ENCODE assay signal across 30 cellular contexts in the genomic region with DNA sequence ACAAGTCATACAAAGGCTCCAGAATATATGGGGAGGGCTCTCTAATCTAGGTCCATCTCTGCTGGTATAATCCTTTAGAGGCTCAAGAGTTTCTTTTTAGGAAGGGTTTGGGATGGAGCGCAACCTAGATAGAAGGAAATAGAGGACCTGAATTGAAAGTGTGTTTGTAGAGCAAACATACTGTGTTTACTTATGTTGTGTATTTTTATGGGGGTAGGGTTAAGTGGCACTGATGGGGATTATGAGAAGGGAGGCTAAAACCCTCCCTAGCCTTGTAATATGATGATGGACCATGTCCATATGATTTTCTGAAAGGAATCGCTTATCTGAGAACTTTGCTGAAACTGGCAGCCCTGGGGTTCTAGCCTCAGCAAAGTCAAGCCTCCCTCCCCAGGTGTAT. TPM values are rescaled to one million over a fixed set of nuclear protein-coding genes. Genes with fewer than 3 reads are reported as not detected.
DNase-seq lines count a peak whose midpoint lies in the region; ATAC-seq and TF ChIP-seq lines count a peak whose summit lies in the region.
"Had no signal": no experiment of that assay in that cellular context is flagged by ENCODE, and none has a peak within 500 bp of the region (broad histone marks: within the 10 kb centered on the region; RNA-seq: fewer than 3 reads in every experiment).

No MANE protein-coding gene starts in this region.

- H3K36me3 ChIP-seq in HEK293 (ENCODE audit: control insufficient read depth in 2 of 2, insufficient read depth in 1 of 2, low read length in 2 of 2) (no peaks in the 10 kb centered on the region), PC-3 (ENCODE audit: low read depth, low read length) (no peaks in the 10 kb centered on the region), stomach (no peaks in the 10 kb centered on the region), upper lobe of left lung (no peaks in the 10 kb centered on the region)
- H3K36me3 ChIP-seq: esophagus squamous epithelium, heart left ventricle, neural progenitor cell had no signal

- H3K4me1 ChIP-seq in HEK293 (ENCODE audit: control insufficient read depth, insufficient read depth, low read length) = peaks cover 4% of the 10 kb centered on the region; the same call in 1 of the 2 replicates
- H3K4me1 ChIP-seq in PC-3 (ENCODE audit: insufficient read depth, low read length) = peaks cover 50% of the 10 kb centered on the region
- H3K4me1 ChIP-seq in stomach = peaks cover 0 to 29% (median 16%) of the 10 kb centered on the region in 4 donors
- no peaks in the 10 kb centered on the region for H3K4me1 ChIP-seq in upper lobe of left lung
- H3K4me1 ChIP-seq: neural progenitor cell, parathyroid adenoma had no signal

- no TSS peak for BruUV-seq in PC-3 (replicated peaks; lab: Mats Ljungman, UMichigan)

- DNase-seq in NCI-H2196 treated with DMSO at 0.1 percent for 48 hours (lab: John Stamatoyannopoulos, UW; ENCODE audit: unreplicated experiment) (peak; percentile 13), PC-3 (no peak), stomach (no peak), upper lobe of left lung (no peak), NCI-H1436 (lab: John Stamatoyannopoulos, UW) (no peak)
- DNase-seq: activated CD8-positive, alpha-beta memory T cell treated with anti-CD3 and anti-CD28 coated beads for 24 hours; activated effector memory CD4-positive, alpha-beta T cell treated with Interleukin-2 at 50 U/mL for 16 hours; activated T-cell treated with anti-CD3 and anti-CD28 coated beads, Interleukin-2, amount 50 U/mL, for 1 hour; C1 segment of cervical spinal cord; dorsolateral prefrontal cortex; esophagus squamous epithelium; foreskin keratinocyte; heart left ventricle; kidney; MM.1S; NCI-H1436 treated with DMSO at 0.1 percent for 48 hours; NCI-H2227 treated with DMSO at 0.1 percent for 48 hours; NK-92 treated with Interleukin-12 subunit alpha and Interleukin-12 subunit beta, amount 100 ng/mL, for 24 hours; retina; Right ventricle myocardium superior; substantia nigra; trophoblast cell had no signal

- ATAC-seq in PC-3 (no peak; the same call in 1 of the 2 replicates), upper lobe of left lung (ENCODE audit: low FRiP score in 2 of 2) (no peak), GM18520 (IDR thresholded peaks at IDR 0.05; ENCODE audit: unreplicated experiment) (no peak)
- ATAC-seq: activated naive CD4-positive, alpha-beta T cell treated with anti-CD3 and anti-CD28 coated beads, Interleukin-2, amount 50 U/mL, for 72 hours; foreskin keratinocyte; heart left ventricle; stimulated activated memory B cell treated with anti-CD40 and anti-IgM and Interleukin-4, amounts not matched to agents 10 μg/mL and 1 μg/mL and 100 μg/mL, for 72 hours had no signal

- H3K9me2 ChIP-seq in PC-3 (replicated peaks; ENCODE audit: low read length) = no peaks in the 10 kb centered on the region

- H3K4me2 ChIP-seq in PC-3 (ENCODE audit: low read length) = peak overlapping the region; percentile 6
- H3K4me2 ChIP-seq: KMS-11, neural progenitor cell had no signal

- POLR2A ChIA-PET in HEK293 (lab: Yijun Ruan, JAX) (no interaction called here), PC-3 (lab: Charles Lee; ENCODE audit: unreplicated experiment) (no interaction called here)

- H3K27ac ChIP-seq in HEK293 (ENCODE audit: extremely low read depth, low read depth, low read length) = no peak overlapping the region
- no peak overlapping the region; the same call in 1 of the 2 replicates for H3K27ac ChIP-seq in PC-3 (ENCODE audit: low read length)
- H3K27ac ChIP-seq in stomach = peak overlapping the region in 4 of 5 donors; percentile 7 to 100 (median 30)
- no peak overlapping the region for H3K27ac ChIP-seq in upper lobe of left lung
- H3K27ac ChIP-seq: dorsolateral prefrontal cortex, esophagus squamous epithelium, foreskin keratinocyte, heart left ventricle, KMS-11, neural progenitor cell, parathyroid adenoma, skin epidermis had no signal

- TF ChIP-seq POLR2A in stomach (IDR thresholded peaks at IDR 0.05) (no peak), upper lobe of left lung (IDR thresholded peaks at IDR 0.05) (no peak)

- peaks cover 8% of the 10 kb centered on the region for H3F3A ChIP-seq in PC-3 (ENCODE audit: low read length, unreplicated experiment)

- H3K79me2 ChIP-seq in PC-3 (ENCODE audit: low read length) = peaks cover 14% of the 10 kb centered on the region
- H3K79me2 ChIP-seq: parathyroid adenoma had no signal

- H4K20me1 ChIP-seq in PC-3 (ENCODE audit: low read length) = 0 out of 2 replicates have a peak, but pooled peaks cover under 1% of the 10 kb centered on the region

- 33 to 72% (median 43%) methylated on average over 2 of the region's 2 CpGs for WGBS in stomach, 5 donors
- 78 to 84% methylated on average over 2 of the region's 2 CpGs for WGBS in upper lobe of left lung, 2 donors

- TF ChIP-seq CTCF in HEK293 (tag by site-specific recombination; IDR thresholded peaks at IDR 0.05) (no peak), PC-3 (conservative IDR thresholded peaks at IDR 0.05; ENCODE audit: low read depth, low read length) (no peak), stomach (IDR thresholded peaks at IDR 0.05) (no peak), upper lobe of left lung (IDR thresholded peaks at IDR 0.05) (no peak)

- TF ChIP-seq EP300 in stomach (IDR thresholded peaks at IDR 0.05) (no peak), upper lobe of left lung (IDR thresholded peaks at IDR 0.05) (no peak)

- no peak overlapping the region for H2AFZ ChIP-seq in PC-3 (ENCODE audit: low read length)
- H2AFZ ChIP-seq: neural progenitor cell, parathyroid adenoma had no signal

- no peak overlapping the region for H3K4me3 ChIP-seq in HEK293 (ENCODE audit: low read depth, low read length)
- H3K4me3 ChIP-seq in PC-3 (ENCODE audit: low read length) = no peak overlapping the region
- H3K4me3 ChIP-seq in stomach = no peak overlapping the region
- no peak overlapping the region for H3K4me3 ChIP-seq in upper lobe of left lung
- H3K4me3 ChIP-seq: dorsolateral prefrontal cortex, esophagus squamous epithelium, heart left ventricle, neural progenitor cell, skin epidermis had no signal

- H3K27me3 ChIP-seq in PC-3 (ENCODE audit: low read length) = no peaks in the 10 kb centered on the region
- H3K27me3 ChIP-seq in stomach = no peaks in the 10 kb centered on the region
- H3K27me3 ChIP-seq in upper lobe of left lung = no peaks in the 10 kb centered on the region
- H3K27me3 ChIP-seq: dorsolateral prefrontal cortex, esophagus squamous epithelium, foreskin keratinocyte, heart left ventricle had no signal

- CTCF ChIA-PET in HEK293 (lab: Yijun Ruan, JAX) (no interaction called here), PC-3 (lab: Charles Lee) (no interaction called here)

- intact Hi-C loops in PC-3 (cut with micrococcal nuclease) (no loop called here), stomach (cut with DNase I; ENCODE audit: low total_unique reads) (no loop called here)

- no peak overlapping the region for H3K9ac ChIP-seq in PC-3 (ENCODE audit: low read length)
- H3K9ac ChIP-seq: KMS-11, neural progenitor cell, parathyroid adenoma had no signal

- H3K9me3 ChIP-seq in HEK293 (ENCODE audit: control insufficient read depth, insufficient read depth, low read depth, low read length) (no peaks in the 10 kb centered on the region), PC-3 (ENCODE audit: low read length) (no peaks in the 10 kb centered on the region), stomach (peaks cover 0 to 6% (median 0%) of the 10 kb centered on the region in 4 donors), upper lobe of left lung (no peaks in the 10 kb centered on the region)
- H3K9me3 ChIP-seq: esophagus squamous epithelium had no signal

TF ChIP-seq in HEK293, 187 proteins besides CTCF, POLR2A, EP300 and RAD21:
- TF ChIP-seq, protein P1, sequence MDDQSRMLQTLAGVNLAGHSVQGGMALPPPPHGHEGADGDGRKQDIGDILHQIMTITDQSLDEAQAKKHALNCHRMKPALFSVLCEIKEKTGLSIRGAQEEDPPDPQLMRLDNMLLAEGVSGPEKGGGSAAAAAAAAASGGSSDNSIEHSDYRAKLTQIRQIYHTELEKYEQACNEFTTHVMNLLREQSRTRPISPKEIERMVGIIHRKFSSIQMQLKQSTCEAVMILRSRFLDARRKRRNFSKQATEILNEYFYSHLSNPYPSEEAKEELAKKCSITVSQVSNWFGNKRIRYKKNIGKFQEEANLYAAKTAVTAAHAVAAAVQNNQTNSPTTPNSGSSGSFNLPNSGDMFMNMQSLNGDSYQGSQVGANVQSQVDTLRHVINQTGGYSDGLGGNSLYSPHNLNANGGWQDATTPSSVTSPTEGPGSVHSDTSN (CRISPR knock-in tag; IDR thresholded peaks at IDR 0.05) = no peak
- TF ChIP-seq ZNF48 (tag by site-specific recombination; IDR thresholded peaks at IDR 0.05) (no peak), ZNF521 (tag by site-specific recombination; IDR thresholded peaks at IDR 0.05) (no peak), WT1 (tag by site-specific recombination; IDR thresholded peaks at IDR 0.05) (peak; percentile 99), ZNF843 (tag by site-specific recombination; IDR thresholded peaks at IDR 0.05) (0 out of 2 replicates have a peak, but pooled peaks have one; percentile 15), ZNF558 (tag by site-specific recombination; IDR thresholded peaks at IDR 0.05) (no peak)

RNA-seq across cellular contexts. Expression of a gene that starts 4.4 kb away (rescaled TPM):
- total RNA-seq in PC-3 (2014; rRNA removed) = 72.2 and 82.4 TPM in 2 replicates
- total RNA-seq in stomach = 100 to 1,000 TPM in 4 of 5 donors, 10 to 100 TPM in 1; 26.8 to 279 (median 178) TPM
- 10 to 100 TPM; 24.7 to 46.7 (median 45.3) TPM for polyA plus RNA-seq in stomach
- total RNA-seq in upper lobe of left lung = 100 to 1,000 TPM in 1 of 6 donors, 10 to 100 TPM in 5; 44.4 to 203 (median 54.3) TPM

Comparison
In these comparisons a context has a peak if more than half of its experiments do, and no peak if none do; other contexts are left out.
1. H3K27ac ChIP-seq: peak in stomach (4 of 5); none in HEK293 (single experiment), PC-3 (single experiment) and upper lobe of left lung (0 of 4).